In the genomic region with DNA sequence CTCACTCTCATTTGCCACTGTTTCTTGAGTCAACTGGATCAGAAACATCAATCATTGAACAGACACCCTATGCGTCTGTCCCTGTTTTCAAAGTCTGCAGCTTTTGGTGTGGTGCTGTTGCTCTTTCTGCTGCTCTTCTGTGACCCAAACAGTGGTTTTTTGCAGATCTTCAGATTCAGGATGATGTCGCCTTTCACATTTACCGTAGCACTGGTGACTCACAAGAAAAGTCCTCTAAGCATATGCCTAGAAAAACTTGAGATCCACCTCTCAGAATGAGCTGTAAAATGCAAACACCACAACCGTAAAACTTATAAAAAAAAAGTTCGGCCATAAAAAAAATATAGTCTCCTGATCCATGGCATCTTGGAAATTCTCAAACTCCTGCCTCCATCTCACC, we compare ENCODE assay signal across 20 cellular contexts.
"Had no signal": no experiment of that assay in that cellular context is flagged by ENCODE, and none has a peak within 500 bp of the region (broad histone marks: within the 10 kb centered on the region; RNA-seq: fewer than 3 reads in every experiment).

No MANE protein-coding gene starts in this region.

- H3K4me3 ChIP-seq: ascending aorta, cardiac muscle cell, mucosa of descending colon, prostate gland, right lobe of liver, SK-N-MC, testis, upper lobe of right lung had no signal

- H3K27ac ChIP-seq: ascending aorta, cardiac muscle cell, prostate gland, right lobe of liver, SK-N-MC, testis, upper lobe of right lung had no signal

- H3K4me1 Mint-ChIP-seq: activated naive CD8-positive, alpha-beta T cell treated with anti-CD3 and anti-CD28 coated beads, Interleukin-2, amount 10 ng/mL, durations not matched to agents 7 days and 5 days; immature natural killer cell; naive thymus-derived CD8-positive, alpha-beta T cell; stimulated activated naive CD8-positive, alpha-beta T cell treated with anti-CD3 and anti-CD28 coated beads, Interleukin-15, amount 100 ng/mL, for 72 hours had no signal

- H3K4me3 Mint-ChIP-seq: activated naive CD8-positive, alpha-beta T cell treated with anti-CD3 and anti-CD28 coated beads, Interleukin-2, amount 10 ng/mL, durations not matched to agents 7 days and 5 days; immature natural killer cell; naive thymus-derived CD8-positive, alpha-beta T cell; stimulated activated naive CD8-positive, alpha-beta T cell treated with anti-CD3 and anti-CD28 coated beads, Interleukin-15, amount 100 ng/mL, for 72 hours had no signal

- H3K27me3 ChIP-seq: ascending aorta, right lobe of liver, testis had no signal

- H3K9me3 Mint-ChIP-seq: stimulated activated naive CD8-positive, alpha-beta T cell treated with anti-CD3 and anti-CD28 coated beads, Interleukin-15, amount 100 ng/mL, for 72 hours had no signal

- ATAC-seq: left colon; mucosa of descending colon; naive thymus-derived CD8-positive, alpha-beta T cell; right lobe of liver; stimulated activated naive CD8-positive, alpha-beta T cell treated with anti-CD3 and anti-CD28 coated beads, Interleukin-15, amount 100 ng/mL, for 72 hours; upper lobe of right lung had no signal

- H3K4me1 ChIP-seq: ascending aorta, prostate gland, right lobe of liver, testis, upper lobe of right lung had no signal

- H3K36me3 ChIP-seq: ascending aorta, cardiac muscle cell, prostate gland, right lobe of liver, upper lobe of right lung had no signal

- H3K36me3 Mint-ChIP-seq: activated naive CD8-positive, alpha-beta T cell treated with anti-CD3 and anti-CD28 coated beads, Interleukin-2, amount 10 ng/mL, durations not matched to agents 7 days and 5 days; immature natural killer cell had no signal

- H3K9me3 ChIP-seq: ascending aorta, mucosa of descending colon, prostate gland, right lobe of liver, testis, upper lobe of right lung had no signal

- H3K27me3 Mint-ChIP-seq: activated naive CD8-positive, alpha-beta T cell treated with anti-CD3 and anti-CD28 coated beads, Interleukin-2, amount 10 ng/mL, durations not matched to agents 7 days and 5 days; stimulated activated naive CD8-positive, alpha-beta T cell treated with anti-CD3 and anti-CD28 coated beads, Interleukin-15, amount 100 ng/mL, for 72 hours had no signal

- DNase-seq: activated CD4-positive, alpha-beta T cell treated with anti-CD3 and anti-CD28 coated beads, Interleukin-2, amount 50 U/mL, for 4 hours; activated CD4-positive, CD25-positive, alpha-beta regulatory T cell; activated gamma-delta T cell treated with Interleukin-2 at 50 U/mL for 16 hours; activated naive CD8-positive, alpha-beta T cell treated with anti-CD3 and anti-CD28 coated beads, Interleukin-2, amount 10 ng/mL, durations not matched to agents 7 days and 5 days; activated T-cell treated with anti-CD3 and anti-CD28 coated beads, Interleukin-2, amount 50 U/mL, for 1 hour; cortex of kidney; effector CD8-positive, alpha-beta T cell; immature natural killer cell; left colon; mucosa of descending colon; naive thymus-derived CD8-positive, alpha-beta T cell; right lobe of liver; stimulated activated CD4-positive, alpha-beta T cell treated with anti-CD3 and anti-CD28 coated beads, Interleukin-4, amount 100 ng/mL, for 24 hours; stimulated activated naive CD8-positive, alpha-beta T cell treated with anti-CD3 and anti-CD28 coated beads, Interleukin-15, amount 100 ng/mL, for 72 hours; testis; upper lobe of right lung had no signal

- H3K27ac Mint-ChIP-seq: activated naive CD8-positive, alpha-beta T cell treated with anti-CD3 and anti-CD28 coated beads, Interleukin-2, amount 10 ng/mL, durations not matched to agents 7 days and 5 days; immature natural killer cell; naive thymus-derived CD8-positive, alpha-beta T cell; stimulated activated naive CD8-positive, alpha-beta T cell treated with anti-CD3 and anti-CD28 coated beads, Interleukin-15, amount 100 ng/mL, for 72 hours had no signal
